Comparison of ENCODE assay signal across 9 cellular contexts in the genomic region with DNA sequence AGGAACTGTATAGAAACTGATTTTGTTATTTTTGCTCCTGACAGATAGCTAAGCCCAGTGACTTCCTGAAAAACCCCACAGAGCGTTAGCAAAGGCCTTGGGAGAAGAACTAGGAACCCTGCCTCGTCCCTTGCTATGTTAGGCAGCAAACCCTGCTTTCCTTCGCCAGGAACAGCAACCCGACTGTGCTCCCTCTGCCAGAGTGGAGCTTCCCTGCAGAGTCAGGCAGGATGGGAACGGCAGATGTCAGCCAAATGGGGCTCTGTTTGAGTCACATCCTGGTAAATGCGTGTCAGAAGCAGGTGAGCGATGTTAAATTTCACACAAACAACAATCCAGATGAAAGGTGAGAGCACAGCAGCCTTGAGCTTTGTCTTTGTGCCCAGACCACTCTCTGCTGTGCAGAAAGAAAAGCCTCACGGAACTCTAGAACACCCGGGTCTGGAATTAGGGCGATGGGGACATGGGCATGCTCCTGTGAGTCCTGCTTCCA.
DNase-seq lines count a peak whose midpoint lies in the region; ATAC-seq and TF ChIP-seq lines count a peak whose summit lies in the region.
"Had no signal": no experiment of that assay in that cellular context is flagged by ENCODE, and none has a peak within 500 bp of the region (broad histone marks: within the 10 kb centered on the region; RNA-seq: fewer than 3 reads in every experiment).

No MANE protein-coding gene starts in this region.

- H3K4me1 ChIP-seq in endodermal cell (ENCODE audit: control insufficient read depth, insufficient read depth, low read length) (no peaks in the 10 kb centered on the region), gastrocnemius medialis (peaks cover 6 to 20% of the 10 kb centered on the region in 2 donors), HAP-1 (no peaks in the 10 kb centered on the region)

- H3K9ac ChIP-seq in endodermal cell (ENCODE audit: extremely low read depth, low read length, poor library complexity, severe bottlenecking), result no peak overlapping the region

- peaks cover 8% of the 10 kb centered on the region for H3K27me3 Mint-ChIP-seq in endodermal cell (ENCODE audit: insufficient read depth)

- H3K27me3 ChIP-seq in endodermal cell (ENCODE audit: control insufficient read depth, insufficient read depth, low read length, poor library complexity, severe bottlenecking) (no peaks in the 10 kb centered on the region), gastrocnemius medialis (no peaks in the 10 kb centered on the region), HAP-1 (ENCODE audit: low read depth) (no peaks in the 10 kb centered on the region)

- H3K9me3 Mint-ChIP-seq in endodermal cell, result no peaks in the 10 kb centered on the region

- H3K36me3 ChIP-seq in endodermal cell (ENCODE audit: control insufficient read depth, insufficient read depth, low read length) (no peaks in the 10 kb centered on the region), gastrocnemius medialis (no peaks in the 10 kb centered on the region), HAP-1 (replicated peaks) (no peaks in the 10 kb centered on the region)

- no peak for TF ChIP-seq CTCF in endodermal cell (conservative IDR thresholded peaks at IDR 0.05)
- no peak for TF ChIP-seq CTCF in gastrocnemius medialis (IDR thresholded peaks at IDR 0.05 in 4 of 5, conservative IDR thresholded peaks at IDR 0.05 in 1 of 5)

- no peak overlapping the region for H3K27ac Mint-ChIP-seq in endodermal cell

- H3K4me3 ChIP-seq in endodermal cell (ENCODE audit: low read length) (no peak overlapping the region), gastrocnemius medialis (no peak overlapping the region), HAP-1 (no peak overlapping the region)

- ATAC-seq in gastrocnemius medialis (peak; percentile 29 to 40), HG02588 (IDR thresholded peaks at IDR 0.05; ENCODE audit: unreplicated experiment) (no peak), GM21717 (IDR thresholded peaks at IDR 0.05; ENCODE audit: unreplicated experiment) (no peak)

- in situ Hi-C loops in gastrocnemius medialis (cut with MboI; ENCODE audit: low sequenced_read_pairs in 4 of 4), result no loop called here
- in situ Hi-C loops in HAP-1 (cut with MboI; ENCODE audit: low sequenced_read_pairs), result no loop called here

- H3K9me3 ChIP-seq in endodermal cell (ENCODE audit: control insufficient read depth, low read length) (no peaks in the 10 kb centered on the region), gastrocnemius medialis (no peaks in the 10 kb centered on the region), HAP-1 (no peaks in the 10 kb centered on the region)

- no peak overlapping the region for H3K4me3 Mint-ChIP-seq in endodermal cell

- DNase-seq in DMS53 (lab: John Stamatoyannopoulos, UW), result peak; percentile 23
- no peak for DNase-seq in DMS53 treated with DMSO at 0.1 percent for 48 hours (lab: John Stamatoyannopoulos, UW; ENCODE audit: unreplicated experiment)
- DNase-seq in NCI-H748 (lab: John Stamatoyannopoulos, UW; ENCODE audit: unreplicated experiment), result peak; percentile 76
- DNase-seq in endodermal cell, result peak; percentile 71
- DNase-seq in gastrocnemius medialis, result no peak
- no peak for DNase-seq in HAP-1 (ENCODE audit: low spot score in 2 of 2)
- DNase-seq: stimulated activated CD4-positive, alpha-beta T cell treated with anti-CD3 and anti-CD28 coated beads, Interleukin-2, amount 100 ng/mL, for 48 hours had no signal

- WGBS in endodermal cell (ENCODE audit: insufficient coverage in 1 of 2, insufficient read length in 1 of 2), 2 experiments, result 78 to 88% methylated on average over 5 to 10 of the region's 10 CpGs

- no peak for TF ChIP-seq POLR2A in gastrocnemius medialis (IDR thresholded peaks at IDR 0.05)

- H3K36me3 Mint-ChIP-seq in endodermal cell (ENCODE audit: low read depth), result no peaks in the 10 kb centered on the region

- intact Hi-C loops in gastrocnemius medialis (cut with DNase I; ENCODE audit: low total_unique reads), result no loop called here

- H3K27ac ChIP-seq in endodermal cell (ENCODE audit: low read depth, low read length) (no peak overlapping the region), gastrocnemius medialis (no peak overlapping the region)

- peaks cover 12% of the 10 kb centered on the region for H3K4me1 Mint-ChIP-seq in endodermal cell

Comparison
In these comparisons a context has a peak if more than half of its experiments do, and no peak if none do; other contexts are left out.
1. DNase-seq: peak in DMS53 (single experiment), NCI-H748 (single experiment) and endodermal cell (single experiment); none in DMS53 treated with DMSO at 0.1 percent for 48 hours (single experiment), gastrocnemius medialis (0 of 2) and HAP-1 (0 of 2).
2. ATAC-seq: peak in gastrocnemius medialis (2 of 2); none in HG02588 (single experiment) and GM21717 (single experiment).